Comparison of ENCODE assay signal across 8 cellular contexts in genomic region chr2:39778775-39779751, GRCh38. TPM values are rescaled to one million over a fixed set of nuclear protein-coding genes. Genes with fewer than 3 reads are reported as not detected.
A peak's percentile ranks its signal among the peaks of the same experiment; 100 is the strongest.
DNase-seq lines count a peak whose midpoint lies in the region; ATAC-seq and TF ChIP-seq lines count a peak whose summit lies in the region.

Gene THUMPD2 (minus strand): TSS chr2:39779258. CDS start chr2:39779239, 19 bp downstream.

- peaks cover 0 to 5% (median 2%) of the 10 kb centered on the region in 4 donors for H3K4me1 ChIP-seq in liver (ENCODE audit: control insufficient read depth in 4 of 4, insufficient read depth in 4 of 4, low read length in 3 of 4)

- 3% methylated on average over 58 of the region's 58 CpGs for WGBS in liver

- peak within 1 kb of the TSS; percentile 86 to 93 for H3K9ac ChIP-seq in liver (ENCODE audit: low read depth in 1 of 2, low read length in 2 of 2)

- peak within 1 kb of the TSS; percentile 79 to 85 (median 82) for H3K4me3 ChIP-seq in liver (ENCODE audit: low read depth in 1 of 3, low read length in 3 of 3)

- H3K36me3 ChIP-seq in liver (ENCODE audit: control insufficient read depth in 4 of 4, insufficient read depth in 3 of 4, low read depth in 1 of 4, low read length in 3 of 4) = no peaks in the 10 kb centered on the region

- ATAC-seq in GM19023 (IDR thresholded peaks at IDR 0.05; ENCODE audit: unreplicated experiment) = peak; percentile 83
- peak; percentile 83 for ATAC-seq in HG03175 (IDR thresholded peaks at IDR 0.05; ENCODE audit: unreplicated experiment)

- TF ChIP-seq RAD21 in liver (IDR thresholded peaks at IDR 0.05) = no peak

- TF ChIP-seq CTCF in liver (IDR thresholded peaks at IDR 0.05; ENCODE audit: low read depth, low read length, missing input control) = no peak

- peak within 1 kb of the TSS; percentile 71 to 72 for H3K27ac ChIP-seq in liver (ENCODE audit: low read depth in 1 of 2, low read length in 2 of 2)

- no peaks in the 10 kb centered on the region for H3K27me3 ChIP-seq in liver (ENCODE audit: control insufficient read depth in 4 of 4, insufficient read depth in 4 of 4, low read length in 3 of 4)

- peak; percentile 69 for DNase-seq in Ammon's horn (ENCODE audit: low spot score)
- peak; percentile 63 for DNase-seq in NCI-H510A (lab: John Stamatoyannopoulos, UW)
- peak; percentile 49 for DNase-seq in activated CD4-positive, alpha-beta T cell treated with anti-CD3 and anti-CD28 coated beads, Interleukin-2, amount 50 U/mL, for 1 hour
- DNase-seq in dermis blood vessel endothelial cell = peak; percentile 82
- peak; percentile 68 for DNase-seq in stimulated activated CD4-positive, alpha-beta T cell treated with anti-CD3 and anti-CD28 coated beads, Interleukin-4, amount 100 ng/mL, for 1 hour

- no peaks in the 10 kb centered on the region for H3K9me3 ChIP-seq in liver (ENCODE audit: control insufficient read depth in 4 of 4, low read length in 3 of 4)

TF ChIP-seq in liver, 16 proteins besides CTCF, POLR2A, EP300 and RAD21:
- peak; percentile 30 for TF ChIP-seq YY1 (IDR thresholded peaks at IDR 0.05)
- no peak for TF ChIP-seq ATF3 (IDR thresholded peaks at IDR 0.05)
- TF ChIP-seq TAF1 (conservative IDR thresholded peaks at IDR 0.05) = no peak
- TF ChIP-seq EGR1 (IDR thresholded peaks at IDR 0.05; ENCODE audit: low read depth in 2 of 2) = no peak
TF ChIP-seq in liver: peak in this region for 1.

RNA-seq across cellular contexts. Expression of gene THUMPD2, which starts in this region (rescaled TPM):
- 6.5 and 7.0 TPM in 2 replicates for total RNA-seq in dermis blood vessel endothelial cell
- 1 to 10 TPM; 5.3 to 5.9 TPM for total RNA-seq in liver
- polyA plus RNA-seq in liver = 1 to 10 TPM; 2.2 to 4.7 TPM

Comparison
In these comparisons a context has a peak if more than half of its experiments do, and no peak if none do; other contexts are left out.
1. Peak in every context shown above with its lines: DNase-seq, ATAC-seq, H3K4me3 ChIP-seq and H3K27ac ChIP-seq.